Comparison of ENCODE assay signal across 8 cellular contexts in genomic region chr5:56815657-56816545, GRCh38. TPM values are rescaled to one million over a fixed set of nuclear protein-coding genes. Genes with fewer than 3 reads are reported as not detected.
A peak's percentile ranks its signal among the peaks of the same experiment; 100 is the strongest.
DNase-seq lines count a peak whose midpoint lies in the region; ATAC-seq lines count a peak whose summit lies in the region.

No MANE protein-coding gene starts in this region.

- H3K9ac ChIP-seq in HUES64 (ENCODE audit: low read depth, low read length): peak overlapping the region; percentile 78

- peak overlapping the region; percentile 56; the same call in 1 of the 2 replicates for H3K27ac ChIP-seq in HUES64 (ENCODE audit: low read depth, low read length)

- peaks cover 31% of the 10 kb centered on the region for H3K4me1 ChIP-seq in HUES64 (ENCODE audit: insufficient read depth, low read length)

- DNase-seq in Daoy (ENCODE audit: low read depth) (peak; percentile 73), dedifferentiated amniotic fluid mesenchymal stem cell (ENCODE audit: extremely low spot score) (peak; percentile 28), lung microvascular endothelial cell (ENCODE audit: low read depth in 2 of 2) (peak; percentile 32 to 65), occipital lobe (lab: John Stamatoyannopoulos, UW) (no peak)
- DNase-seq in stimulated activated naive CD4-positive, alpha-beta T cell (lab: John Stamatoyannopoulos, UW): peak; percentile 23 to 91 (median 46)

- H3K36me3 ChIP-seq in HUES64 (ENCODE audit: insufficient read depth, low read length): no peaks in the 10 kb centered on the region

- WGBS in HUES64: under 1% methylated on average over 116 of the region's 116 CpGs

- peak overlapping the region; percentile 85 for H3K4me3 ChIP-seq in HUES64 (ENCODE audit: low read length)

- no peaks in the 10 kb centered on the region for H3K9me3 ChIP-seq in HUES64 (ENCODE audit: insufficient read depth, low read depth, low read length)

- ATAC-seq in GM21528 (IDR thresholded peaks at IDR 0.05; ENCODE audit: low FRiP score, unreplicated experiment): peak; percentile 46
- ATAC-seq in activated CD4-positive, CD25-positive, alpha-beta regulatory T cell treated with anti-CD3 and anti-CD28 coated beads, Interleukin-2, amount 50 U/mL, for 24 hours: peak; percentile 21 to 33

- peaks cover 40% of the 10 kb centered on the region for H3K27me3 ChIP-seq in HUES64 (ENCODE audit: insufficient read depth, low read length)

RNA-seq across cellular contexts. Expression of gene MAP3K1, which starts 0.6 kb away (rescaled TPM):
- 8.6 and 10.2 TPM in 2 replicates for total RNA-seq in Daoy (2014; rRNA removed; shearing (Covaris generic))
- polyA plus RNA-seq in HUES64 (2013, experiment 1 of 2): 8.0 TPM
- polyA plus RNA-seq in HUES64 (2013, experiment 2 of 2): 8.6 TPM
- total RNA-seq in lung microvascular endothelial cell: 21.4 and 48.2 TPM in 2 replicates
- total RNA-seq in occipital lobe: 22.1 TPM
